11 cellular contexts compared by ENCODE assay signal in the genomic region with DNA sequence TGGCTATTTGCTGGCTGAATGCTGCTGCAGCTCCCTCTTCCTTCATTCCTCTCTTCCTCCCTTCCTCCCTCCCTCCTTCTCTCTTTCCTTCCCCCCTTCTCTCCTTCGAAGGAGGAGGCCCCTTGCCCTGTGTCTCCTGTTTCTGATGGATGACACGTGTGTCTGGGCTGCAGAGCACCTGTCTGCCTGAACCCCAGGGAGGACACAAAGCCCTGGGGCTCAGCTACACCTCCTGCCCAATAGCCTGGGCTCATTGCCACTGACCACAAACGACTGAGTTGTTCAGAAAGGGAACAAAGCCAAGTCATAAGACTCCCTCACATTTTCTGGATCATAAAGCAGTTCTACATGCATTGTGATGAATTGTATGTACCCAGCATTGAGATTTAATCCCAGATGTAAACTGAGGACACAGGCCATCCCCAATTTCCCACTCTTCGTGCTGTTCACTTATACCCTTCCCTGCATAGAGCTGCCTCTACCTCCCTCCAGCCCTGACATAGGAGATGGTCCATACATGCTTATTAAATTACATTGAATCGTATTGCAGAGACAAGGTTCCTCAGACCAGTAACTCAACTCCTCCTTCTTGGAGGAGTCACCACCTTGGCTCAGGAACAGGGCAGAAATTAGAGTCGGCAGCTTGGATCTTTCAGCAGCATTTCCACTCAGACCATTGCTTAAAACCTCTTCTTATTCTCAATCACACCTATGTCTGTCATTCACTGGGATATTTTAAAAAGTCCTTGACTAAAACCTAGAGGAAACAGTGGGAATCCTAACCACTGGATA. TPM values are rescaled to one million over a fixed set of nuclear protein-coding genes. Genes with fewer than 3 reads are reported as not detected.
A peak's percentile ranks its signal among the peaks of the same experiment; 100 is the strongest.
DNase-seq lines count a peak whose midpoint lies in the region; ATAC-seq, FAIRE-seq and TF ChIP-seq lines count a peak whose summit lies in the region.
"Had no signal": no experiment of that assay in that cellular context is flagged by ENCODE, and none has a peak within 500 bp of the region (broad histone marks: within the 10 kb centered on the region; RNA-seq: fewer than 3 reads in every experiment).

No MANE protein-coding gene starts in this region.

- H3K27me3 Mint-ChIP-seq in WTC11 (ENCODE audit: low read depth), result no peaks in the 10 kb centered on the region
- peaks cover 9% of the 10 kb centered on the region for H3K27me3 Mint-ChIP-seq in neural progenitor cell (ENCODE audit: insufficient read depth, low read depth)

- H3K79me2 ChIP-seq in Loucy (ENCODE audit: insufficient read depth, low read length) (no peaks in the 10 kb centered on the region), GM12878 (ENCODE audit: control insufficient read depth, insufficient read depth, low read length) (no peaks in the 10 kb centered on the region), neural progenitor cell (ENCODE audit: low read depth) (no peaks in the 10 kb centered on the region)

- no peak for TF ChIP-seq RAD21 in GM12878 (IDR thresholded peaks at IDR 0.05; ENCODE audit: insufficient read depth, low read depth, low read length)

- peaks cover 30% of the 10 kb centered on the region for H3F3A ChIP-seq in Loucy (ENCODE audit: low read depth)
- H3F3A ChIP-seq in neural progenitor cell (ENCODE audit: low read depth), result no peaks in the 10 kb centered on the region

- peak; percentile 82 for ATAC-seq in GM12878
- ATAC-seq in WTC11, result no peak

- H3K4me1 Mint-ChIP-seq in WTC11 (no peaks in the 10 kb centered on the region), neural progenitor cell (no peaks in the 10 kb centered on the region)

- TF ChIP-seq POLR2A in GM12878 (IDR thresholded peaks at IDR 0.05; ENCODE audit: low read depth, low read length), result no peak

- POLR2A ChIA-PET in GM12878 (lab: Charles Lee), result no interaction called here
- POLR2A ChIA-PET in WTC11 (lab: Charles Lee), result no interaction called here

- WGBS in GM12878 (ENCODE audit: insufficient coverage, insufficient replicate concordance, low lambda C conversion rate, missing lambda C conversion rate), result 18% methylated on average over 6 of the region's 6 CpGs

- no peak for TF ChIP-seq EP300 in GM12878 (IDR thresholded peaks at IDR 0.05; ENCODE audit: borderline replicate concordance in 1 of 2, control insufficient read depth in 1 of 2, low read depth in 2 of 2, low read length in 2 of 2)

- H3K4me3 ChIP-seq in Loucy (ENCODE audit: low read length, poor library complexity, severe bottlenecking) (peak overlapping the region; percentile 52), GM12878 (no peak overlapping the region), kidney epithelial cell (ENCODE audit: low read depth, low read length) (no peak overlapping the region), neural progenitor cell (no peak overlapping the region)

- H3K4me3 Mint-ChIP-seq in WTC11 (no peak overlapping the region), neural progenitor cell (no peak overlapping the region)

- H3K27ac Mint-ChIP-seq in WTC11 (no peak overlapping the region), neural progenitor cell (no peak overlapping the region)

- peaks cover 69% of the 10 kb centered on the region for H3K4me1 ChIP-seq in Loucy (ENCODE audit: insufficient read depth, low read length, poor library complexity, severe bottlenecking)
- H3K4me1 ChIP-seq in GM12878 (ENCODE audit: control insufficient read depth, insufficient read depth, low read length), result no peaks in the 10 kb centered on the region
- H3K4me1 ChIP-seq in neural progenitor cell, result no peaks in the 10 kb centered on the region

- H3K9ac ChIP-seq in Loucy (ENCODE audit: low read depth, low read length, poor library complexity, severe bottlenecking) (peak overlapping the region; percentile 75), GM12878 (ENCODE audit: control insufficient read depth, insufficient read depth, low read length) (no peak overlapping the region), neural progenitor cell (no peak overlapping the region)

- in situ Hi-C loops in GM12878 (cut with MboI), result no loop called here

- RAD21 ChIA-PET in GM12878 (lab: Charles Lee; ENCODE audit: unreplicated experiment), result no interaction called here

- H3K9me2 ChIP-seq in Loucy (replicated peaks; ENCODE audit: low read depth, low read length), result no peaks in the 10 kb centered on the region

- intact Hi-C loops in GM12878 (cut with micrococcal nuclease; ENCODE audit: unreplicated experiment), result no loop called here

- SMC1A ChIA-PET in GM12878 (lab: Charles Lee; ENCODE audit: uncharacterized antibody, unreplicated experiment), result interaction anchor here (1.1 kb wide), 1 partner anchor 38 kb away, joined by 3 read pairs; no protein-coding TSS in a partner anchor

- H3K9me3 Mint-ChIP-seq in WTC11 (peaks cover 8% of the 10 kb centered on the region), neural progenitor cell (peaks cover 3% of the 10 kb centered on the region)

- CTCF ChIA-PET in GM12878 (lab: Yijun Ruan, JAX), result interaction anchor here (1.2 to 3.0 kb wide), 2 partner anchors 10 to 130 kb away, joined by 3 to 11 read pairs; no protein-coding TSS in a partner anchor
- CTCF ChIA-PET in WTC11 (lab: Charles Lee), result no interaction called here

- H3K4me2 ChIP-seq in Loucy (ENCODE audit: low read depth, low read length, poor library complexity, severe bottlenecking) (peak overlapping the region; percentile 72), GM12878 (ENCODE audit: control insufficient read depth, insufficient read depth) (no peak overlapping the region), neural progenitor cell (no peak overlapping the region)

- no TSS peak for BruUV-seq in GM12878 (replicated peaks; lab: Mats Ljungman, UMichigan)

- H4K20me1 ChIP-seq in Loucy (ENCODE audit: insufficient read depth, low read length, poor library complexity, severe bottlenecking) (no peaks in the 10 kb centered on the region), GM12878 (ENCODE audit: control insufficient read depth, insufficient read depth) (no peaks in the 10 kb centered on the region), neural progenitor cell (ENCODE audit: low read depth) (no peaks in the 10 kb centered on the region)

- DNase-seq in COLO829 (ENCODE audit: low spot score), result peak; percentile 66
- DNase-seq in GM12878 (ENCODE audit: low read depth, low spot score), result no peak
- DNase-seq in kidney epithelial cell (ENCODE audit: low read depth), result peak; percentile 63
- no peak for DNase-seq in WTC11 (ENCODE audit: low spot score)
- DNase-seq in neural progenitor cell (ENCODE audit: low spot score), result no peak
- no peak for DNase-seq in 8988T
- DNase-seq in substantia nigra (lab: John Stamatoyannopoulos, UW), result no peak
- DNase-seq: activated gamma-delta T cell, COR-L47, NCI-H1694 had no signal

- H3K36me3 ChIP-seq in Loucy (ENCODE audit: insufficient read depth, low read length), result no peaks in the 10 kb centered on the region; the same call in 1 of the 2 replicates
- no peaks in the 10 kb centered on the region for H3K36me3 ChIP-seq in GM12878 (ENCODE audit: control insufficient read depth in 2 of 2, insufficient read depth in 2 of 2, low read length in 1 of 2)
- H3K36me3 ChIP-seq in kidney epithelial cell (ENCODE audit: control insufficient read depth, insufficient read depth, low read length), result no peaks in the 10 kb centered on the region
- H3K36me3 ChIP-seq in neural progenitor cell, result no peaks in the 10 kb centered on the region

- no peaks in the 10 kb centered on the region for H3K36me3 Mint-ChIP-seq in WTC11
- no peaks in the 10 kb centered on the region for H3K36me3 Mint-ChIP-seq in neural progenitor cell

- H3K27me3 ChIP-seq in Loucy (ENCODE audit: insufficient read depth, low read length, poor library complexity, severe bottlenecking) (no peaks in the 10 kb centered on the region), GM12878 (replicated peaks in 1 of 2; ENCODE audit: control insufficient read depth in 2 of 2, insufficient read depth in 2 of 2, low read length in 1 of 2) (no peaks in the 10 kb centered on the region), kidney epithelial cell (ENCODE audit: control insufficient read depth, insufficient read depth, low read length) (no peaks in the 10 kb centered on the region), neural progenitor cell (no peaks in the 10 kb centered on the region)

- no peak for FAIRE-seq in GM12878 (lab: Jason Lieb, UNC)

- TF ChIP-seq CTCF in Loucy (conservative IDR thresholded peaks at IDR 0.05; ENCODE audit: low read length) (no peak), GM12878 (IDR thresholded peaks at IDR 0.05 in 2 of 3, conservative IDR thresholded peaks at IDR 0.05 in 1 of 3; ENCODE audit: control insufficient read depth in 2 of 3, extremely low read depth in 1 of 3, insufficient read depth in 1 of 3, low read depth in 3 of 3, low read length in 3 of 3) (no peak), kidney epithelial cell (IDR thresholded peaks at IDR 0.05; ENCODE audit: insufficient read depth, low read length, poor library complexity, severe bottlenecking) (no peak), WTC11 (IDR thresholded peaks at IDR 0.05) (no peak), neural progenitor cell (IDR thresholded peaks at IDR 0.05) (no peak)

- H3K9me3 ChIP-seq in Loucy (ENCODE audit: insufficient read depth, low read depth, low read length) (peaks cover 9% of the 10 kb centered on the region), GM12878 (replicated peaks; ENCODE audit: control insufficient read depth, insufficient read depth, low read length) (no peaks in the 10 kb centered on the region; the same call in 2 of the 3 replicates), neural progenitor cell (ENCODE audit: low read depth) (no peaks in the 10 kb centered on the region)

- no peak overlapping the region for H3K27ac ChIP-seq in GM12878 (ENCODE audit: control insufficient read depth, insufficient read depth)
- no peak overlapping the region for H3K27ac ChIP-seq in neural progenitor cell
- no peak overlapping the region for H3K27ac ChIP-seq in substantia nigra (ENCODE audit: low read depth, low read length, poor library complexity, severe bottlenecking)

- H2AFZ ChIP-seq in Loucy (ENCODE audit: low read length) (no peak overlapping the region), GM12878 (ENCODE audit: control insufficient read depth, low read depth, low read length) (no peak overlapping the region), neural progenitor cell (replicated peaks) (no peak overlapping the region)

RNA-seq across cellular contexts. Expression of a gene that starts 1.2 kb away (rescaled TPM):
- total RNA-seq in GM12878 (2013; cell fraction: nucleolus; rRNA removed), result not detected in 2 replicates
- total RNA-seq in GM12878 (2014; rRNA removed) (not detected in 2 replicates), GM12878 (2014; rRNA removed; fragmentation: Illumina TruSeq; extraction: Trizol) (not detected in 2 replicates), GM12878 (2021) (not detected in 2 replicates), kidney epithelial cell (not detected in 2 replicates), WTC11 (2021) (not detected in 3 replicates), neural progenitor cell (ENCODE audit: low replicate concordance) (not detected in 2 replicates)
- polyA plus RNA-seq in GM12878 (2011; ENCODE audit: low read depth), result not detected
- polyA plus RNA-seq in GM12878 (2011; rRNA removed) (not detected in 2 replicates), GM12878 (2014; fragmentation: Illumina TruSeq; extraction: Trizol) (not detected in 2 replicates), GM12878 (2014; fragmentation: Nextera tagmentation; extraction: Ambion mirVana) (not detected), GM12878 (2014; rRNA removed) (not detected in 2 replicates), GM12878 (2016; fragmentation: Nextera tagmentation; extraction: Ambion mirVana) (not detected)
- not detected in 2 replicates for polyA plus RNA-seq in GM12878 (2011; cell fraction: cytosol; rRNA removed)
- polyA plus RNA-seq in GM12878 (2011; cell fraction: nucleus; rRNA removed), result not detected in 2 replicates
- not detected in 2 replicates for polyA plus RNA-seq in GM12878 (2012)
- not detected in 2 replicates for polyA minus RNA-seq in GM12878 (2011; rRNA and poly(A)+ RNA removed)
- not detected in 2 replicates for polyA minus RNA-seq in GM12878 (2011; cell fraction: cytosol; rRNA and poly(A)+ RNA removed)
- polyA minus RNA-seq in GM12878 (2011; cell fraction: nucleus; rRNA and poly(A)+ RNA removed), result not detected in 2 replicates

RNA-seq across cellular contexts. Expression of a gene that starts 40.1 kb away (rescaled TPM):
- 21.5 and 24.7 TPM in 2 replicates for total RNA-seq in GM12878 (2013; cell fraction: nucleolus; rRNA removed)
- total RNA-seq in GM12878 (2014; rRNA removed), result 12.7 and 13.9 TPM in 2 replicates
- total RNA-seq in GM12878 (2014; rRNA removed; fragmentation: Illumina TruSeq; extraction: Trizol), result 16.8 TPM in 2 replicates
- total RNA-seq in GM12878 (2021), result 15.6 and 20.3 TPM in 2 replicates
- polyA plus RNA-seq in GM12878 (2011; ENCODE audit: low read depth), result 4.1 TPM
- polyA plus RNA-seq in GM12878 (2011; rRNA removed), result 22.3 and 27.2 TPM in 2 replicates
- 17.6 and 18.3 TPM in 2 replicates for polyA plus RNA-seq in GM12878 (2011; cell fraction: cytosol; rRNA removed)
- polyA plus RNA-seq in GM12878 (2011; cell fraction: nucleus; rRNA removed), result 50.2 and 52.5 TPM in 2 replicates
- 7.0 and 7.8 TPM in 2 replicates for polyA plus RNA-seq in GM12878 (2012)
- 28.1 and 29.2 TPM in 2 replicates for polyA plus RNA-seq in GM12878 (2014; fragmentation: Illumina TruSeq; extraction: Trizol)
- 1 to 10 TPM; 8.8 to 9.2 TPM for polyA plus RNA-seq in GM12878 (2014; fragmentation: Nextera tagmentation; extraction: Ambion mirVana)
- 14.8 and 15.0 TPM in 2 replicates for polyA plus RNA-seq in GM12878 (2014; rRNA removed)
- 10 to 100 TPM; 20.3 to 22.5 TPM for polyA plus RNA-seq in GM12878 (2016; fragmentation: Nextera tagmentation; extraction: Ambion mirVana)
- polyA minus RNA-seq in GM12878 (2011; rRNA and poly(A)+ RNA removed), result 17.8 and 18.1 TPM in 2 replicates
- 6.0 and 10.1 TPM in 2 replicates for polyA minus RNA-seq in GM12878 (2011; cell fraction: cytosol; rRNA and poly(A)+ RNA removed)
- 31.4 and 53.8 TPM in 2 replicates for polyA minus RNA-seq in GM12878 (2011; cell fraction: nucleus; rRNA and poly(A)+ RNA removed)
- 0.04 and 0.14 TPM in 2 replicates for total RNA-seq in kidney epithelial cell
- total RNA-seq in WTC11 (2021), result 8.5 to 10.7 TPM (median 10.4 TPM) in 3 replicates
- 4.9 and 5.7 TPM in 2 replicates for total RNA-seq in neural progenitor cell (ENCODE audit: low replicate concordance)

Comparison
In these comparisons a context has a peak if more than half of its experiments do, and no peak if none do; other contexts are left out.
1. DNase-seq: peak in COLO829 (single experiment) and kidney epithelial cell (single experiment); none in GM12878 (single experiment), WTC11 (single experiment), neural progenitor cell (single experiment), 8988T (single experiment) and substantia nigra (0 of 49).